Comparison of ENCODE assay signal across 27 cellular contexts in genomic region chr2:192215096-192215877, GRCh38. TPM values are rescaled to one million over a fixed set of nuclear protein-coding genes. Genes with fewer than 3 reads are reported as not detected.
"Had no signal": no experiment of that assay in that cellular context is flagged by ENCODE, and none has a peak within 500 bp of the region (broad histone marks: within the 10 kb centered on the region; RNA-seq: fewer than 3 reads in every experiment).

No MANE protein-coding gene starts in this region.

- H3K9ac ChIP-seq: KMS-11, SK-N-SH had no signal

- H3K36me3 Mint-ChIP-seq: activated CD4-positive, alpha-beta memory T cell treated with anti-CD3 and anti-CD28 coated beads for 36 hours; activated naive CD4-positive, alpha-beta T cell treated with anti-CD3 and anti-CD28 coated beads, Interleukin-2, amount 10 ng/mL, durations not matched to agents 7 days and 5 days; activated naive CD8-positive, alpha-beta T cell treated with anti-CD3 and anti-CD28 coated beads for 36 hours had no signal

- H3K27ac ChIP-seq: KMS-11, Peyer's patch, RWPE1, SJCRH30, VCaP had no signal

- H3K9me3 Mint-ChIP-seq: activated CD4-positive, alpha-beta memory T cell treated with anti-CD3 and anti-CD28 coated beads for 36 hours; activated CD4-positive, alpha-beta T cell treated with anti-CD3 and anti-CD28 coated beads, Interleukin-2, amount 10 ng/mL, durations not matched to agents 7 days and 5 days; activated naive CD4-positive, alpha-beta T cell treated with anti-CD3 and anti-CD28 coated beads, Interleukin-2, amount 10 ng/mL, durations not matched to agents 7 days and 5 days; activated naive CD8-positive, alpha-beta T cell treated with anti-CD3 and anti-CD28 coated beads for 36 hours; activated T-helper 17 cell treated with anti-CD3 and anti-CD28 coated beads, Interleukin-2, amount 50 U/mL, for 72 hours had no signal

- DNase-seq: activated CD4-positive, alpha-beta memory T cell treated with anti-CD3 and anti-CD28 coated beads for 36 hours; activated CD4-positive, alpha-beta T cell treated with anti-CD3 and anti-CD28 coated beads, Interleukin-2, amount 10 ng/mL, durations not matched to agents 7 days and 5 days; activated CD4-positive, CD25-positive, alpha-beta regulatory T cell; activated CD8-positive, alpha-beta memory T cell treated with anti-CD3 and anti-CD28 coated beads for 24 hours; activated gamma-delta T cell; activated naive CD4-positive, alpha-beta T cell treated with anti-CD3 and anti-CD28 coated beads, Interleukin-2, amount 10 ng/mL, durations not matched to agents 7 days and 5 days; activated naive CD8-positive, alpha-beta T cell treated with anti-CD3 and anti-CD28 coated beads for 36 hours; activated T-cell treated with anti-CD3 and anti-CD28 coated beads, Interleukin-2, amount 50 U/mL, for 48 hours; MG63; MV-4-11; NCI-H1092 treated with DMSO at 0.1 percent for 48 hours; NCI-H1417 treated with DMSO at 0.1 percent for 48 hours; NCI-H1694; NCI-H2029; NCI-H345; NCI-H510A; NCI-H526 treated with DMSO at 0.1 percent for 48 hours; Peyer's patch; Right ventricle myocardium superior; SJCRH30; SK-N-SH; T-helper 1 cell had no signal

- H3K4me1 ChIP-seq: Peyer's patch, SJCRH30 had no signal

- H3K27me3 Mint-ChIP-seq: activated CD4-positive, alpha-beta memory T cell treated with anti-CD3 and anti-CD28 coated beads for 36 hours; activated naive CD4-positive, alpha-beta T cell treated with anti-CD3 and anti-CD28 coated beads, Interleukin-2, amount 10 ng/mL, durations not matched to agents 7 days and 5 days had no signal

- H3K36me3 ChIP-seq: MG63, Peyer's patch, SJCRH30 had no signal

- H3K9me3 ChIP-seq: MG63, Peyer's patch, SJCRH30, SK-N-SH had no signal

- ATAC-seq: activated T-helper 17 cell treated with anti-CD3 and anti-CD28 coated beads, Interleukin-2, amount 50 U/mL, for 72 hours had no signal

- H3K4me3 ChIP-seq: MG63, Peyer's patch, SJCRH30 had no signal

- H3K4me3 Mint-ChIP-seq: activated CD4-positive, alpha-beta memory T cell treated with anti-CD3 and anti-CD28 coated beads for 36 hours; activated CD4-positive, alpha-beta T cell treated with anti-CD3 and anti-CD28 coated beads, Interleukin-2, amount 10 ng/mL, durations not matched to agents 7 days and 5 days; activated naive CD4-positive, alpha-beta T cell treated with anti-CD3 and anti-CD28 coated beads, Interleukin-2, amount 10 ng/mL, durations not matched to agents 7 days and 5 days; activated naive CD8-positive, alpha-beta T cell treated with anti-CD3 and anti-CD28 coated beads for 36 hours; activated T-helper 17 cell treated with anti-CD3 and anti-CD28 coated beads, Interleukin-2, amount 50 U/mL, for 72 hours had no signal

- H3K4me1 Mint-ChIP-seq: activated CD4-positive, alpha-beta T cell treated with anti-CD3 and anti-CD28 coated beads, Interleukin-2, amount 10 ng/mL, durations not matched to agents 7 days and 5 days; activated naive CD4-positive, alpha-beta T cell treated with anti-CD3 and anti-CD28 coated beads, Interleukin-2, amount 10 ng/mL, durations not matched to agents 7 days and 5 days; activated naive CD8-positive, alpha-beta T cell treated with anti-CD3 and anti-CD28 coated beads for 36 hours; activated T-helper 17 cell treated with anti-CD3 and anti-CD28 coated beads, Interleukin-2, amount 50 U/mL, for 72 hours had no signal

RNA-seq across cellular contexts. Expression of gene TMEFF2, which starts 20.6 kb away (rescaled TPM):
- total RNA-seq: activated CD4-positive, alpha-beta memory T cell treated with anti-CD3 and anti-CD28 coated beads for 36 hours; activated CD4-positive, alpha-beta T cell treated with anti-CD3 and anti-CD28 coated beads, Interleukin-2, amount 10 ng/mL, durations not matched to agents 7 days and 5 days; activated naive CD8-positive, alpha-beta T cell treated with anti-CD3 and anti-CD28 coated beads for 36 hours; activated T-helper 17 cell treated with anti-CD3 and anti-CD28 coated beads, Interleukin-2, amount 50 U/mL, for 72 hours; T-helper 2 cell treated with Interferon-gamma antibody and Interleukin-4, amounts not matched to agents 100 ng/mL and 5 ng/mL, for 36 hours had no signal
